In genomic region chr18:79503891-79504475, GRCh38 we compare ENCODE assay signal across 12 cellular contexts.
DNase-seq lines count a peak whose midpoint lies in the region; ATAC-seq, FAIRE-seq and TF ChIP-seq lines count a peak whose summit lies in the region.
"Had no signal": no experiment of that assay in that cellular context is flagged by ENCODE, and none has a peak within 500 bp of the region (broad histone marks: within the 10 kb centered on the region; RNA-seq: fewer than 3 reads in every experiment).

No MANE protein-coding gene starts in this region.

- no TSS peak for BruUV-seq in HepG2 (replicated peaks; lab: Mats Ljungman, UMichigan)

- H3K79me2 ChIP-seq in HepG2 (ENCODE audit: insufficient read depth, low read length) = no peaks in the 10 kb centered on the region

- H3K27ac Mint-ChIP-seq in activated T-helper 1 cell treated with anti-CD3 and anti-CD28 coated beads, Interleukin-12 subunit alpha, Interleukin-12 subunit beta, Interleukin-2, Interleukin-4 antibody, amounts not matched to agents 30 ng/mL and 10 ng/mL and 1 ng/mL, durations not matched to agents 14 hours and 24 hours and 36 hours = peak overlapping the region; percentile 87

- H3K27ac ChIP-seq in right lobe of liver = no peak overlapping the region
- H3K27ac ChIP-seq in HepG2 (ENCODE audit: extremely low read length, insufficient read depth, low read length) = no peak overlapping the region
- H3K27ac ChIP-seq in upper lobe of right lung = no peak overlapping the region
- H3K27ac ChIP-seq: ascending aorta had no signal

- in situ Hi-C loops in HepG2 (cut with HindIII; ENCODE audit: extremely low pct_ligation_motif_present, low pct_unique_long_range_greater_than_20kb) = no loop called here

- no peak for TF ChIP-seq RAD21 in HepG2 (CRISPR knock-in tag; IDR thresholded peaks at IDR 0.05)

- TF ChIP-seq POLR2A in right lobe of liver (IDR thresholded peaks at IDR 0.05) = no peak
- TF ChIP-seq POLR2A in HepG2 (IDR thresholded peaks at IDR 0.05; ENCODE audit: insufficient read depth in 1 of 2, low read depth in 2 of 2, low read length in 2 of 2) = no peak

- peaks cover 56% of the 10 kb centered on the region for H3K4me1 Mint-ChIP-seq in activated T-helper 1 cell treated with anti-CD3 and anti-CD28 coated beads, Interleukin-12 subunit alpha, Interleukin-12 subunit beta, Interleukin-2, Interleukin-4 antibody, amounts not matched to agents 30 ng/mL and 10 ng/mL and 1 ng/mL, durations not matched to agents 14 hours and 24 hours and 36 hours (ENCODE audit: low read depth)

- H3K9me3 Mint-ChIP-seq in activated T-helper 1 cell treated with anti-CD3 and anti-CD28 coated beads, Interleukin-12 subunit alpha, Interleukin-12 subunit beta, Interleukin-2, Interleukin-4 antibody, amounts not matched to agents 30 ng/mL and 10 ng/mL and 1 ng/mL, durations not matched to agents 14 hours and 24 hours and 36 hours = peaks cover 20% of the 10 kb centered on the region

- H3K27me3 ChIP-seq in right lobe of liver (no peaks in the 10 kb centered on the region), HepG2 (ENCODE audit: control insufficient read depth in 1 of 2, insufficient read depth in 2 of 2, low read length in 2 of 2) (peaks cover 9 to 43% of the 10 kb centered on the region in 2 experiments; a peak in 4 of 5 replicates), upper lobe of right lung (no peaks in the 10 kb centered on the region)
- H3K27me3 ChIP-seq: ascending aorta, MG63 had no signal

- H4K20me1 ChIP-seq in HepG2 (ENCODE audit: insufficient read depth, low read length) = no peaks in the 10 kb centered on the region

- POLR2A ChIA-PET in HepG2 (lab: Yijun Ruan, JAX) = no interaction called here

- no peak overlapping the region for H3K9ac ChIP-seq in HepG2 (ENCODE audit: insufficient read depth, low read depth, low read length)

- WGBS in right lobe of liver (ENCODE audit: insufficient coverage, low coverage, low lambda C conversion rate, missing lambda C conversion rate) = 83% methylated on average over 13 of the region's 15 CpGs
- WGBS in HepG2 (ENCODE audit: low lambda C conversion rate) = 20% methylated on average over 15 of the region's 15 CpGs

- H3K4me1 ChIP-seq in right lobe of liver (no peaks in the 10 kb centered on the region), HepG2 (ENCODE audit: insufficient read depth, low read length) (no peaks in the 10 kb centered on the region), upper lobe of right lung (peaks cover 28% of the 10 kb centered on the region)

- peak in 2 of 3 donors; percentile 14 to 20 for DNase-seq in right lobe of liver
- DNase-seq in HepG2 (ENCODE audit: low spot score) = no peak
- no peak for DNase-seq in activated T-helper 1 cell treated with anti-CD3 and anti-CD28 coated beads, Interleukin-12 subunit alpha, Interleukin-12 subunit beta, Interleukin-2, Interleukin-4 antibody, amounts not matched to agents 30 ng/mL and 10 ng/mL and 1 ng/mL, durations not matched to agents 14 hours and 24 hours and 36 hours (ENCODE audit: low spot score)
- peak; percentile 20 for DNase-seq in mesenteric fat pad (ENCODE audit: low spot score)
- DNase-seq in upper lobe of right lung = peak; percentile 11
- no peak for DNase-seq in NCI-H526 (lab: John Stamatoyannopoulos, UW)
- DNase-seq in NOMO-1 treated with dmso at 0.1 percent for 144 hours (lab: John Stamatoyannopoulos, UW; ENCODE audit: unreplicated experiment) = no peak
- no peak for DNase-seq in NCI-H187 treated with DMSO at 0.1 percent for 48 hours (lab: John Stamatoyannopoulos, UW)
- DNase-seq: activated CD8-positive, alpha-beta memory T cell treated with anti-CD3 and anti-CD28 coated beads for 24 hours; MG63; NCI-H226 had no signal

- FAIRE-seq in HepG2 (lab: Jason Lieb, UNC) = no peak

- no peak overlapping the region for H2AFZ ChIP-seq in HepG2 (ENCODE audit: low read length)

- no peaks in the 10 kb centered on the region for H3K9me3 ChIP-seq in right lobe of liver
- peaks cover 5% of the 10 kb centered on the region; the same call in 1 of the 2 replicates for H3K9me3 ChIP-seq in HepG2 (ENCODE audit: low read length)
- peaks cover 3% of the 10 kb centered on the region for H3K9me3 ChIP-seq in upper lobe of right lung

- ATAC-seq in right lobe of liver (no peak), HepG2 (no peak), upper lobe of right lung (no peak)

- intact Hi-C loops in right lobe of liver (cut with DNase I) = no loop called here
- intact Hi-C loops in HepG2 (cut with micrococcal nuclease; ENCODE audit: unreplicated experiment) = no loop called here
- intact Hi-C loops in activated T-helper 1 cell treated with anti-CD3 and anti-CD28 coated beads, Interleukin-12 subunit alpha, Interleukin-12 subunit beta, Interleukin-2, Interleukin-4 antibody, amounts not matched to agents 30 ng/mL and 10 ng/mL and 1 ng/mL, durations not matched to agents 14 hours and 24 hours and 36 hours (cut with micrococcal nuclease) = loop anchor here (2.0 kb wide), 1 partner anchor 13 kb away; no protein-coding TSS in a partner anchor
- intact Hi-C loops in upper lobe of right lung (cut with DNase I) = no loop called here

- H3K27me3 Mint-ChIP-seq in activated T-helper 1 cell treated with anti-CD3 and anti-CD28 coated beads, Interleukin-12 subunit alpha, Interleukin-12 subunit beta, Interleukin-2, Interleukin-4 antibody, amounts not matched to agents 30 ng/mL and 10 ng/mL and 1 ng/mL, durations not matched to agents 14 hours and 24 hours and 36 hours (ENCODE audit: insufficient read depth) = no peaks in the 10 kb centered on the region

- H3K36me3 ChIP-seq in right lobe of liver (no peaks in the 10 kb centered on the region), HepG2 (replicated peaks in 1 of 2; ENCODE audit: control insufficient read depth in 1 of 2, insufficient read depth in 2 of 2, low read length in 2 of 2) (no peaks in the 10 kb centered on the region), upper lobe of right lung (no peaks in the 10 kb centered on the region)
- H3K36me3 ChIP-seq: ascending aorta, MG63 had no signal

- CTCF ChIA-PET in HepG2 (lab: Yijun Ruan, JAX; ENCODE audit: low intra/inter-chr PET ratio, low total read pairs) = no interaction called here

- peaks cover 35% of the 10 kb centered on the region for H3K36me3 Mint-ChIP-seq in activated T-helper 1 cell treated with anti-CD3 and anti-CD28 coated beads, Interleukin-12 subunit alpha, Interleukin-12 subunit beta, Interleukin-2, Interleukin-4 antibody, amounts not matched to agents 30 ng/mL and 10 ng/mL and 1 ng/mL, durations not matched to agents 14 hours and 24 hours and 36 hours (ENCODE audit: low read depth)

- TF ChIP-seq EP300 in HepG2 (IDR thresholded peaks at IDR 0.05; ENCODE audit: low read depth in 2 of 2, low read length in 2 of 2) = no peak
- no peak for TF ChIP-seq EP300 in HepG2 (CRISPR knock-in tag; IDR thresholded peaks at IDR 0.05; ENCODE audit: borderline replicate concordance)

- H3K4me3 Mint-ChIP-seq in activated T-helper 1 cell treated with anti-CD3 and anti-CD28 coated beads, Interleukin-12 subunit alpha, Interleukin-12 subunit beta, Interleukin-2, Interleukin-4 antibody, amounts not matched to agents 30 ng/mL and 10 ng/mL and 1 ng/mL, durations not matched to agents 14 hours and 24 hours and 36 hours = peak overlapping the region; percentile 67

- TF ChIP-seq CTCF in right lobe of liver (IDR thresholded peaks at IDR 0.05) (no peak), HepG2 (CRISPR knock-in tag; IDR thresholded peaks at IDR 0.05) (no peak), upper lobe of right lung (IDR thresholded peaks at IDR 0.05) (no peak)

- H3K4me3 ChIP-seq in right lobe of liver (no peak overlapping the region), HepG2 (replicated peaks in 1 of 3; ENCODE audit: insufficient read depth in 1 of 3, low read depth in 2 of 3, low read length in 3 of 3) (no peak overlapping the region), upper lobe of right lung (no peak overlapping the region)
- H3K4me3 ChIP-seq: ascending aorta, MG63 had no signal

- H3K4me2 ChIP-seq in HepG2 (ENCODE audit: low read depth, low read length) = no peak overlapping the region

TF ChIP-seq in HepG2, 621 proteins besides CTCF, POLR2A, EP300 and RAD21 (continues in another document):
- no peak for TF ChIP-seq ZFYVE20 (CRISPR knock-in tag; IDR thresholded peaks at IDR 0.05; ENCODE audit: borderline replicate concordance, low read depth)
- TF ChIP-seq ATAD3A (CRISPR knock-in tag; IDR thresholded peaks at IDR 0.05) = no peak
- TF ChIP-seq NONO (IDR thresholded peaks at IDR 0.05) = no peak
- no peak for TF ChIP-seq NONO (CRISPR knock-in tag; conservative IDR thresholded peaks at IDR 0.05)
- no peak for TF ChIP-seq JUN (CRISPR knock-in tag; IDR thresholded peaks at IDR 0.05)
- no peak for TF ChIP-seq U2AF2 (IDR thresholded peaks at IDR 0.05; ENCODE audit: low read depth, low read length)
- TF ChIP-seq ZNF235 (CRISPR knock-in tag; IDR thresholded peaks at IDR 0.05; ENCODE audit: borderline replicate concordance) = no peak
- no peak for TF ChIP-seq ZMYM4 (CRISPR knock-in tag; IDR thresholded peaks at IDR 0.05)
- TF ChIP-seq PCBP1 (IDR thresholded peaks at IDR 0.05; ENCODE audit: borderline replicate concordance, low read depth, low read length) = no peak
- no peak for TF ChIP-seq SP2 (CRISPR knock-in tag; IDR thresholded peaks at IDR 0.05)
- no peak for TF ChIP-seq TBL1XR1 (IDR thresholded peaks at IDR 0.05; ENCODE audit: borderline replicate concordance, low read length, partially characterized antibody)
- TF ChIP-seq TRIM22 (IDR thresholded peaks at IDR 0.05) = no peak
- TF ChIP-seq HHEX (CRISPR knock-in tag; IDR thresholded peaks at IDR 0.05) = no peak
- no peak for TF ChIP-seq MZF1 (CRISPR knock-in tag; IDR thresholded peaks at IDR 0.05; ENCODE audit: borderline replicate concordance)
- no peak for TF ChIP-seq SRY (CRISPR knock-in tag; IDR thresholded peaks at IDR 0.05)
- TF ChIP-seq MAFF (IDR thresholded peaks at IDR 0.05; ENCODE audit: low read depth, low read length) = no peak

Comparison
In these comparisons a context has a peak if more than half of its experiments do, and no peak if none do; other contexts are left out.
1. DNase-seq: peak in right lobe of liver (2 of 3), mesenteric fat pad (single experiment) and upper lobe of right lung (single experiment); none in HepG2 (single experiment), activated T-helper 1 cell treated with anti-CD3 and anti-CD28 coated beads, Interleukin-12 subunit alpha, Interleukin-12 subunit beta, Interleukin-2, Interleukin-4 antibody, amounts not matched to agents 30 ng/mL and 10 ng/mL and 1 ng/mL, durations not matched to agents 14 hours and 24 hours and 36 hours (single experiment), NCI-H526 (0 of 2), NOMO-1 treated with dmso at 0.1 percent for 144 hours (single experiment) and NCI-H187 treated with DMSO at 0.1 percent for 48 hours (single experiment).